10 cellular contexts compared by ENCODE assay signal in the genomic region with DNA sequence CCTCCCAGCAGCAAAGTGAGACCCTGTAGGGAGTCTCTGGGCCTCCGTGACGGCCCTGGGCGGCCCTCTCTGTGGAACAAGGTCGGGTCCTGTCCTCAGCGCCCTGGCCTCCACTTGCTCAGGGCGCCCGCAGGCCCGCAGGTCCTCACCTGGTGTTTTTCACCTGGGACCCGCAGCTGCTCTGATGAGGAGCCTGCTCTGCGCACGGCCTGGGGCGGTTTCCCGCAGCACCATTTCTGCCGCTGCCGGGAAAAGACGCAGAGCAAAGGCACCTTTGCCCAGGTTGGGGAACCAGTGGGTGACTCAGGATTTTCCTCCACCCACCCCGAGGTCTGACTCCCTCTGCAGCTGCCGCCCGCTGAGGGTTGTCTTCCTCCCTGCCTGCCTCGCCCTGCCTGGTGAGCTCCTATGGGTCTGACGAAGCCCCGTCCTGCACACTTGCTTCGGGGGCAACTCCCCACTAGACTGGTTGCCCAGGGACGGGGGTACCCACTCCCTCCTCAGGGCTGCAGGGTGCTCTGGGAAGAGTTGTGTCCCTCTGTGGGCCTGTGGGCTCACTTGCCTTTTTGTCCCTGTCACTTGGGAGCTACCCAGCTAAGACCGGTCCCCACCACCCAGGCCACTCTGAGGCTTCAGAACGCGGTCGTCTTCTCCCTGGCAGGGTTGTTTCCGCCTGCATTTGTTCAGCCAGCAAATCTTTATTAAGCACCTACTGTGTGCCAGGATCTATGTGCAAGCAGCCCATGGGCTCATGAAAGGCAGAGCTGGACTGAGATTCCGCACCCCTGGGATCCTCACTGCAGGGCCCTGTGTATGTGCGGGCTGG.
DNase-seq lines count a peak whose midpoint lies in the region; ATAC-seq and FAIRE-seq lines count a peak whose summit lies in the region.
"Had no signal": no experiment of that assay in that cellular context is flagged by ENCODE, and none has a peak within 500 bp of the region (broad histone marks: within the 10 kb centered on the region; RNA-seq: fewer than 3 reads in every experiment).

No MANE protein-coding gene starts in this region.

- peak; percentile 55 for DNase-seq in activated effector memory CD4-positive, alpha-beta T cell treated with anti-CD3 and anti-CD28 coated beads, Interleukin-2, amount 50 U/mL, for 16 hours
- DNase-seq in activated effector memory CD4-positive, alpha-beta T cell treated with Interleukin-2 at 50 U/mL for 16 hours: no peak
- peak; percentile 35 for DNase-seq in amniotic epithelial cell (ENCODE audit: low read depth)
- peak; percentile 4 for DNase-seq in kidney tubule cell (ENCODE audit: low spot score)
- DNase-seq in urothelium cell line (ENCODE audit: low spot score): peak; percentile 80
- DNase-seq in NCI-H2029 treated with DMSO at 0.1 percent for 48 hours (lab: John Stamatoyannopoulos, UW): no peak
- DNase-seq in stimulated activated CD4-positive, alpha-beta T cell treated with anti-CD3 and anti-CD28 coated beads, Interleukin-4, amount 100 ng/mL, for 24 hours: no peak
- DNase-seq in effector memory CD8-positive, alpha-beta T cell: no peak
- DNase-seq: activated gamma-delta T cell had no signal

- H3K27me3 Mint-ChIP-seq in effector memory CD8-positive, alpha-beta T cell: no peaks in the 10 kb centered on the region

- H3K27ac Mint-ChIP-seq in effector memory CD8-positive, alpha-beta T cell: no peak overlapping the region

- peaks cover 7% of the 10 kb centered on the region for H3K36me3 Mint-ChIP-seq in effector memory CD8-positive, alpha-beta T cell (ENCODE audit: insufficient read depth)

- FAIRE-seq in urothelium cell line (lab: Jason Lieb, UNC): peak; percentile 77
- FAIRE-seq: endometrium had no signal

- ATAC-seq in effector memory CD8-positive, alpha-beta T cell (replicated peaks): no peak

- H3K4me1 Mint-ChIP-seq in effector memory CD8-positive, alpha-beta T cell (ENCODE audit: low read depth in 2 of 2): peaks cover 8 to 19% of the 10 kb centered on the region in 2 donors

- H3K9me3 Mint-ChIP-seq in effector memory CD8-positive, alpha-beta T cell: no peaks in the 10 kb centered on the region

- peak overlapping the region in 1 of 2 donors; percentile 56 for H3K4me3 Mint-ChIP-seq in effector memory CD8-positive, alpha-beta T cell

Comparison
In these comparisons a context has a peak if more than half of its experiments do, and no peak if none do; other contexts are left out.
1. DNase-seq: peak in activated effector memory CD4-positive, alpha-beta T cell treated with anti-CD3 and anti-CD28 coated beads, Interleukin-2, amount 50 U/mL, for 16 hours (single experiment), amniotic epithelial cell (single experiment), kidney tubule cell (single experiment) and urothelium cell line (single experiment); none in activated effector memory CD4-positive, alpha-beta T cell treated with Interleukin-2 at 50 U/mL for 16 hours (single experiment), NCI-H2029 treated with DMSO at 0.1 percent for 48 hours (single experiment), stimulated activated CD4-positive, alpha-beta T cell treated with anti-CD3 and anti-CD28 coated beads, Interleukin-4, amount 100 ng/mL, for 24 hours (single experiment) and effector memory CD8-positive, alpha-beta T cell (0 of 3).